ENCODE assay signal across 1 cellular context in the genomic region with DNA sequence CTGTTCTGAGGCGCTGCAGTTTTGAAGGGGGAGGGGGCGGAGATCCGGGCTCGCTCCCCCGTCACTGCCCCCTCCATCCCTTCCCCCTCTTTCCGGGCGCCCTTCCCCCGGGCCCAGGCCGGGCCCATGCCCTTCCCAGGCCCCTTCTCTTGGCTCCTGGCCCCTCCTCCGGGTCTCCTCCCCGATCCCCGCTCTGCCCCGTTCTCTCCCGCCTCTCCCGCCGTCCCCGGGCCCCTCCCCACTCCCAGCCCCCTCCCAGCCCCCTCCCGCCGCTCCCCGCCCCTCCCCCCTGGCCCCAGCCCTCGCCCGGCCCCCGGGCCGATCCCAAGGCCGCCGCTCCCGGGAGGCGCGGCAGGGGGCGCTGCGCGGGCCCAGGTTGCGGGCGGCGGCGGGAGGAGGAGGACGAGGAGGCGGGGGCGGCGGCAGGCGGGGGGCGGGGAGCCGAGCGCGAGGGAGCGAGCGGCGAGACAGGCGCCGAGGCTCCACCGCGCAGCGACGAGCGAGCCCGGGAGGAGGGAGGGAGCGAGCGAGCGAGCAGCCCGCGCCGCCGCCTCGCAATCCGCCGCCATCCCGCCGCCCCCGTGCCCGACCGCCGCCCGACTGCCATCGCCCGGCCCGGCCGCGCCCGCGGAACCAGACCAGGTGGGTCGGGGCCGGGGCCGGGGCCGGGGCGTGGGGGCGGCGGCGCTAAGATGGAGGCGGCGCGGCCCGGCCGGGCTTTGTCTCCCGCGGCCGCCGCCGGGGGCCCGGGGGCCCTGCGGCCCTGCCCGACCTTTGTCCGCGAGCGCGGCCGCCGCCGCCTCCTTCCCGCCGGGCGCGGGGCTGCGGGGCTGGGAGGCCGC.
TF ChIP-seq lines count a peak whose summit lies in the region.

A gene (plus strand): TSS at position 465 of the 842 bp plus-strand sequence. CDS start 36,059 bp downstream, outside the sequence.

TF ChIP-seq in IMR-90, 13 proteins besides CTCF, POLR2A, EP300 and RAD21:
- TF ChIP-seq NFE2L2 (IDR thresholded peaks at IDR 0.05; ENCODE audit: low read depth, low read length) (no peak), MAFK (IDR thresholded peaks at IDR 0.05; ENCODE audit: low read depth, low read length) (no peak), MAZ (IDR thresholded peaks at IDR 0.05; ENCODE audit: borderline replicate concordance, low read depth, low read length) (peak; percentile 86; the same call in 1 of the 2 replicates), SMC3 (IDR thresholded peaks at IDR 0.05; ENCODE audit: low read depth, low read length) (peak; percentile 19; the same call in 1 of the 2 replicates), MXI1 (IDR thresholded peaks at IDR 0.05; ENCODE audit: borderline replicate concordance, low read depth, low read length) (0 out of 2 replicates have a peak, but pooled peaks have one; percentile 20), RCOR1 (IDR thresholded peaks at IDR 0.05; ENCODE audit: insufficient replicate concordance, low read length) (no peak)
- TF ChIP-seq, protein P1, sequence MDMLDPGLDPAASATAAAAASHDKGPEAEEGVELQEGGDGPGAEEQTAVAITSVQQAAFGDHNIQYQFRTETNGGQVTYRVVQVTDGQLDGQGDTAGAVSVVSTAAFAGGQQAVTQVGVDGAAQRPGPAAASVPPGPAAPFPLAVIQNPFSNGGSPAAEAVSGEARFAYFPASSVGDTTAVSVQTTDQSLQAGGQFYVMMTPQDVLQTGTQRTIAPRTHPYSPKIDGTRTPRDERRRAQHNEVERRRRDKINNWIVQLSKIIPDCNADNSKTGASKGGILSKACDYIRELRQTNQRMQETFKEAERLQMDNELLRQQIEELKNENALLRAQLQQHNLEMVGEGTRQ (IDR thresholded peaks at IDR 0.05; ENCODE audit: low read depth, low read length), result no peak
TF ChIP-seq in IMR-90: peak in this region for 3.
